9 cellular contexts compared by ENCODE assay signal in the genomic region with DNA sequence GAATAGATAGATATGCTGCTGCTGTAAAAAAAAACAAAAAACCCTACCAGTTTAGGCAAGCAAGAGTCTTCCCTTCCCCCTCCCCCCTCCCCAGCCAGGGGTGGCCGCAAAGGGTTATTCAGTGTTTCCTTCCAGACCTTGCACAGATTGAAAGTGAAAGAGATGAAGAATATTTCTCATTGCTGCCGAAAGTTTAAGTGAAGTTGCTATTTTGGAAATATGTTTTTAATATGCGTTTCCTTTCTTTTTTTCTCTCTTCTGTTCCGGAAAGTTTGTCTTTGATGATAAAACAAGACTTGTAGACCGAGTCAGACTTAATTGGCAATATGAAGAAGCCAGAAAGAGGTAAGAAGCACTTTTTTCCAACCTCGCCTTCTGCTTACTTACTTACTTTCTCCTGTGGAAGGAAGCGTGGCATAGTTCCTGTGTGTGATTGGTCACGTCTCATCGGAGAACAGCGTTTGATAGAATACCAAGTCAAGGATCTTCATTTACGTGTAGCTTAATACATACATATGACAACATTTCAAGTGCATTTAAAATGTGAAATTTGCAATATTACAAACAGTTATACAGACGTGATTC. TPM values are rescaled to one million over a fixed set of nuclear protein-coding genes. Genes with fewer than 3 reads are reported as not detected.
DNase-seq lines count a peak whose midpoint lies in the region; ATAC-seq and TF ChIP-seq lines count a peak whose summit lies in the region.
"Had no signal": no experiment of that assay in that cellular context is flagged by ENCODE, and none has a peak within 500 bp of the region (broad histone marks: within the 10 kb centered on the region; RNA-seq: fewer than 3 reads in every experiment).

No MANE protein-coding gene starts in this region.

- peaks cover 26% of the 10 kb centered on the region for H3K36me3 Mint-ChIP-seq in activated CD4-positive, alpha-beta memory T cell treated with anti-CD3 and anti-CD28 coated beads, Interleukin-2, amount 10 ng/mL, durations not matched to agents 7 days and 5 days (ENCODE audit: low read depth)

- H3K4me1 ChIP-seq in left lung (no peaks in the 10 kb centered on the region), tibial nerve (peaks cover 0 to 24% (median 4%) of the 10 kb centered on the region in 4 donors)

- H3K27ac Mint-ChIP-seq in activated CD4-positive, alpha-beta memory T cell treated with anti-CD3 and anti-CD28 coated beads, Interleukin-2, amount 10 ng/mL, durations not matched to agents 7 days and 5 days: peak overlapping the region; percentile 92

- H3K4me1 Mint-ChIP-seq in activated CD4-positive, alpha-beta memory T cell treated with anti-CD3 and anti-CD28 coated beads, Interleukin-2, amount 10 ng/mL, durations not matched to agents 7 days and 5 days: peaks cover 40% of the 10 kb centered on the region

- intact Hi-C loops in left lung (cut with DNase I): no loop called here
- intact Hi-C loops in left colon (cut with DNase I, micrococcal nuclease): no loop called here

- 58 to 64% methylated on average over 12 of the region's 12 CpGs for WGBS in tibial nerve, 2 donors

- H3K4me3 ChIP-seq in left lung (peak overlapping the region in 1 of 2 donors; percentile 20), tibial nerve (peak overlapping the region in 2 of 4 donors; percentile 34 to 37)
- H3K4me3 ChIP-seq: lung had no signal

- DNase-seq in activated CD4-positive, alpha-beta memory T cell treated with anti-CD3 and anti-CD28 coated beads, Interleukin-2, amount 10 ng/mL, durations not matched to agents 7 days and 5 days: peak; percentile 68
- DNase-seq in left lung (no peak), tibial nerve (ENCODE audit: low spot score in 2 of 2) (no peak), NCI-H82 treated with DMSO at 0.1 percent for 48 hours (lab: John Stamatoyannopoulos, UW; ENCODE audit: unreplicated experiment) (no peak), NCI-H1092 treated with DMSO at 0.1 percent for 48 hours (lab: John Stamatoyannopoulos, UW) (no peak), left colon (no peak)

- TF ChIP-seq EP300 in tibial nerve (IDR thresholded peaks at IDR 0.05): no peak

- H3K27me3 ChIP-seq in left lung (no peaks in the 10 kb centered on the region), tibial nerve (no peaks in the 10 kb centered on the region)

- H3K36me3 ChIP-seq in left lung (peaks cover 0 to 13% of the 10 kb centered on the region in 2 donors), tibial nerve (no peaks in the 10 kb centered on the region)

- peak; percentile 87 for ATAC-seq in GM18907 (IDR thresholded peaks at IDR 0.05; ENCODE audit: unreplicated experiment)
- ATAC-seq in HG02981 (IDR thresholded peaks at IDR 0.05; ENCODE audit: unreplicated experiment): peak; percentile 88
- peak; percentile 24 for ATAC-seq in left lung
- ATAC-seq in left colon: no peak

- peak overlapping the region; percentile 83 for H3K4me3 Mint-ChIP-seq in activated CD4-positive, alpha-beta memory T cell treated with anti-CD3 and anti-CD28 coated beads, Interleukin-2, amount 10 ng/mL, durations not matched to agents 7 days and 5 days

- H3K27me3 Mint-ChIP-seq in activated CD4-positive, alpha-beta memory T cell treated with anti-CD3 and anti-CD28 coated beads, Interleukin-2, amount 10 ng/mL, durations not matched to agents 7 days and 5 days: no peaks in the 10 kb centered on the region

- H3K27ac ChIP-seq in left lung (peak overlapping the region; percentile 45 to 68), tibial nerve (peak overlapping the region; percentile 5 to 82 (median 71))

- TF ChIP-seq CTCF in left lung (IDR thresholded peaks at IDR 0.05) (no peak), tibial nerve (IDR thresholded peaks at IDR 0.05) (no peak)

- CTCF ChIA-PET in activated CD4-positive, alpha-beta memory T cell treated with anti-CD3 and anti-CD28 coated beads, Interleukin-2, amount 10 ng/mL, durations not matched to agents 7 days and 5 days (lab: Charles Lee): interaction anchor here (1.4 kb wide), 1 partner anchor 16 kb away, joined by 5 read pairs; no protein-coding TSS in a partner anchor

- H3K9me3 ChIP-seq in left lung (no peaks in the 10 kb centered on the region), tibial nerve (no peaks in the 10 kb centered on the region)

- TF ChIP-seq POLR2A in tibial nerve (IDR thresholded peaks at IDR 0.05): no peak

- POLR2A ChIA-PET in activated CD4-positive, alpha-beta memory T cell treated with anti-CD3 and anti-CD28 coated beads, Interleukin-2, amount 10 ng/mL, durations not matched to agents 7 days and 5 days (lab: Charles Lee): interaction anchor here (0.9 to 3.4 kb wide), 7 partner anchors 9 to 101 kb away, joined by 4 to 29 read pairs (median 5); no protein-coding TSS in a partner anchor

- H3K9me3 Mint-ChIP-seq in activated CD4-positive, alpha-beta memory T cell treated with anti-CD3 and anti-CD28 coated beads, Interleukin-2, amount 10 ng/mL, durations not matched to agents 7 days and 5 days: no peaks in the 10 kb centered on the region

RNA-seq across cellular contexts. Expression of gene CLCN4, which starts 58.4 kb away (rescaled TPM):
- not detected for total RNA-seq in activated CD4-positive, alpha-beta memory T cell treated with anti-CD3 and anti-CD28 coated beads, Interleukin-2, amount 10 ng/mL, durations not matched to agents 7 days and 5 days
- total RNA-seq in left lung (10 to 100 TPM in 1 of 2 donors, 1 to 10 TPM in 1; 7.8 to 11.8 TPM), tibial nerve (1 to 10 TPM; 3.9 to 6.7 (median 5.3) TPM), left colon (1 to 10 TPM in 1 of 2 donors, under 1 TPM in 1; 0.46 to 1.4 TPM)
